Comparison of ENCODE assay signal across 21 cellular contexts in the genomic region with DNA sequence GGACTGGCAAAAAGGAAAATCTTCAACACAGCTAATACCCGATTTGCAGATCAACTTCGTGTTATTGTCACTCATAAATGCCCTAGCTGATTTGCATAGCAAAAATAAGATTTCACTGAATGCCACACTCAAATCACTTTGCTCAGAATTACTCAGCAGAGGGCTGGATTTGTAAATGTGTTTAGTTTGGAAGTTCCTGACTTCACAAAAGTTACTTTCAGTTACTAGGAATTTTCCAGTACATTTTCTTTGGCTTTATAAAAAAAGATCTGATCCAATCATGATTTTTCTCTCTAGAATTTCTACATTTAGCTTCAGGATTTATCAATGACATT.
DNase-seq lines count a peak whose midpoint lies in the region; ATAC-seq and TF ChIP-seq lines count a peak whose summit lies in the region.
"Had no signal": no experiment of that assay in that cellular context is flagged by ENCODE, and none has a peak within 500 bp of the region (broad histone marks: within the 10 kb centered on the region; RNA-seq: fewer than 3 reads in every experiment).

No MANE protein-coding gene starts in this region.

- H3K4me1 Mint-ChIP-seq in brain, result peaks cover 30% of the 10 kb centered on the region
- H3K4me1 Mint-ChIP-seq: activated naive CD8-positive, alpha-beta T cell treated with anti-CD3 and anti-CD28 coated beads, Interleukin-2, amount 10 ng/mL, durations not matched to agents 7 days and 5 days had no signal

- ATAC-seq in HG02759 (IDR thresholded peaks at IDR 0.05; ENCODE audit: unreplicated experiment) (peak; percentile 36), GM21576 (IDR thresholded peaks at IDR 0.05; ENCODE audit: unreplicated experiment) (no peak)
- ATAC-seq: activated T-cell treated with anti-CD3 and anti-CD28 coated beads, Interleukin-2, amount 50 U/mL, for 4 hours; HCT116; PC-3 had no signal

- DNase-seq in right atrium auricular region (ENCODE audit: low spot score) (no peak), adrenal gland (no peak), SKM-1 treated with dmso at 0.1 percent for 144 hours (lab: John Stamatoyannopoulos, UW; ENCODE audit: unreplicated experiment) (no peak)
- no peak for DNase-seq in stimulated activated CD8-positive, alpha-beta memory T cell treated with anti-CD3 and anti-CD28 coated beads, Interleukin-4, amount 100 ng/mL, for 48 hours
- DNase-seq: activated CD4-positive, alpha-beta T cell treated with anti-CD3 and anti-CD28 coated beads, Interleukin-2, amount 50 U/mL, for 48 hours; activated naive CD8-positive, alpha-beta T cell treated with anti-CD3 and anti-CD28 coated beads, Interleukin-2, amount 10 ng/mL, durations not matched to agents 7 days and 5 days; activated T-cell treated with anti-CD3 and anti-CD28 coated beads, Interleukin-2, amount 50 U/mL, for 4 hours; BE2C; Calu3; GDM1; MM.1S; NCI-H69; nephron progenitor cell; PC-3; stimulated activated CD4-positive, alpha-beta T cell treated with anti-CD3 and anti-CD28 coated beads, Interleukin-1b, Interleukin-23, amount 100 ng/mL, for 48 hours had no signal

- H3K27me3 ChIP-seq in right atrium auricular region (no peaks in the 10 kb centered on the region), adrenal gland (no peaks in the 10 kb centered on the region)
- H3K27me3 ChIP-seq: BE2C had no signal

- TF ChIP-seq CTCF in brain (conservative IDR thresholded peaks at IDR 0.05) (no peak), right atrium auricular region (IDR thresholded peaks at IDR 0.05) (no peak), adrenal gland (IDR thresholded peaks at IDR 0.05) (no peak)

- peaks cover 0 to 13% of the 10 kb centered on the region in 2 donors for H3K4me1 ChIP-seq in right atrium auricular region
- peaks cover 0 to 10% of the 10 kb centered on the region in 2 donors for H3K4me1 ChIP-seq in adrenal gland (replicated peaks in 1 of 2)

- H3K4me3 ChIP-seq in right atrium auricular region, result no peak overlapping the region
- H3K4me3 ChIP-seq in adrenal gland, result no peak overlapping the region

- intact Hi-C loops in adrenal gland (cut with DNase I), result no loop called here

- no peaks in the 10 kb centered on the region for H3K36me3 ChIP-seq in right atrium auricular region
- H3K36me3 ChIP-seq in adrenal gland (replicated peaks in 1 of 2), result no peaks in the 10 kb centered on the region
- H3K36me3 ChIP-seq: BE2C had no signal

- no peak for TF ChIP-seq POLR2A in adrenal gland (IDR thresholded peaks at IDR 0.05)

- 71 to 85% (median 83%) methylated on average over 2 of the region's 2 CpGs for WGBS in adrenal gland, 4 donors

- H3K27me3 Mint-ChIP-seq in brain, result no peaks in the 10 kb centered on the region
- H3K27me3 Mint-ChIP-seq: activated naive CD8-positive, alpha-beta T cell treated with anti-CD3 and anti-CD28 coated beads, Interleukin-2, amount 10 ng/mL, durations not matched to agents 7 days and 5 days; type B pancreatic cell had no signal

- H3K27ac ChIP-seq in right atrium auricular region (peak overlapping the region; percentile 72 to 78), temporal lobe (ENCODE audit: low read depth, low read length) (peak overlapping the region; percentile 11), adrenal gland (peak overlapping the region in 2 of 5 donors; percentile 34 to 49)

- peak overlapping the region in 4 of 5 experiments; percentile 47 to 88 (median 76) for H3K27ac Mint-ChIP-seq in brain
- H3K27ac Mint-ChIP-seq: activated naive CD8-positive, alpha-beta T cell treated with anti-CD3 and anti-CD28 coated beads, Interleukin-2, amount 10 ng/mL, durations not matched to agents 7 days and 5 days; nephron progenitor cell; type B pancreatic cell had no signal

- peaks cover 13 to 46% (median 31%) of the 10 kb centered on the region in 5 experiments for H3K9me3 Mint-ChIP-seq in brain

- H3K36me3 Mint-ChIP-seq in brain, result peaks cover 11% of the 10 kb centered on the region

- H3K9me3 ChIP-seq in right atrium auricular region (peaks cover 0 to 4% of the 10 kb centered on the region in 2 donors), adrenal gland (replicated peaks in 1 of 3) (no peaks in the 10 kb centered on the region)

- no peak overlapping the region for H3K4me3 Mint-ChIP-seq in brain
- H3K4me3 Mint-ChIP-seq: activated naive CD8-positive, alpha-beta T cell treated with anti-CD3 and anti-CD28 coated beads, Interleukin-2, amount 10 ng/mL, durations not matched to agents 7 days and 5 days; activated T-cell treated with anti-CD3 and anti-CD28 coated beads, Interleukin-2, amount 50 U/mL, for 4 hours; nephron progenitor cell; type B pancreatic cell had no signal
